Comparison of ENCODE assay signal across 8 cellular contexts in the genomic region with DNA sequence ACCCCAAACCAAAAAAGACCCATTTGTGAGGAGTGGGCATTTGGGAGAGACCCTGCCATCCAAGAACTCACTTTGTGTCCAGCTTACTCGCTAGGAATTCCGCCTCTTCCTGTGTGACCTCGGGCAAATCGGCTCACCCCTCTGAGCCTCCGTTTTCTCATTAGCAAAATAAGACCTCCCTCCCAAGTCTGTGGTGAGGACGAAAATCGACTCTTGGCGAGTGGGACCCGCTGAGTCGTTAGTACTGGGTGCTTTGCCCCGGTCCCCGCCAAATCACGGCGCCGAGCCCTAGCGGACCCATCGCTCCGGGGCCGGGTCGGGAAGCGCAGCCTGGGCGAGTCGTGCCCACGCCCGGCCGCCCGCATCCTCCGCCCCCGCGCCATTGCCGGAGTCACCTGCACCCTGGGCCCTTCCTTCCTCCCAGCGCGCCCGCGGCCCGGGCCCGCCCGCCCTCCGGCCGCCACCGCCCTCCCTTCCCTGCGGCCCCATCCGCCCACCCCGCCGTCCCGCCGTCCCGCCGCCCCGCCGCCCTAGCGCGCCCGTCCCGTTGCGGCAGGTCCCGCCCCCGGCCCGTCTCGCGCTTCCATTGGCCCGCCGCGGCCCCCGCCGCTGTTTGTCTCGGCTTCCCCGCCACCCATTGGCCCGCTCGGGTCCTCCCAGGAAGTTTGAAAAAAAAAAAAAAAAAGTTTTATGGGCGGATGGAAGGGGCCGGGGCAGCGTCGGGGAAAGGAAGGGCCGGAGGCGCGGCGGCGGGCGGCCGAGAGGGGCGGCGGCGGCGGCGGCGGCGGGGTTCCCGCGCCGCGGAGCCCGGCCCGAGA. TPM values are rescaled to one million over a fixed set of nuclear protein-coding genes. Genes with fewer than 3 reads are reported as not detected.
DNase-seq lines count a peak whose midpoint lies in the region; ATAC-seq and TF ChIP-seq lines count a peak whose summit lies in the region.

No MANE protein-coding gene starts in this region.

- no peaks in the 10 kb centered on the region for H3K27me3 Mint-ChIP-seq in Calu3 (ENCODE audit: unreplicated experiment)
- no peaks in the 10 kb centered on the region for H3K27me3 Mint-ChIP-seq in activated naive CD4-positive, alpha-beta T cell treated with anti-CD3 and anti-CD28 coated beads, Interleukin-2, amount 10 ng/mL, durations not matched to agents 7 days and 5 days

- H3K36me3 ChIP-seq in SK-N-MC (ENCODE audit: insufficient read depth, low read length) (no peaks in the 10 kb centered on the region), gastroesophageal sphincter (no peaks in the 10 kb centered on the region), neutrophil (peaks cover 10% of the 10 kb centered on the region)

- H3K27ac Mint-ChIP-seq in Calu3 (ENCODE audit: unreplicated experiment): peak overlapping the region; percentile 75
- H3K27ac Mint-ChIP-seq in activated naive CD4-positive, alpha-beta T cell treated with anti-CD3 and anti-CD28 coated beads, Interleukin-2, amount 10 ng/mL, durations not matched to agents 7 days and 5 days: peak overlapping the region; percentile 89

- peaks cover 0 to 89% (median 52%) of the 10 kb centered on the region in 3 donors for H3K4me1 ChIP-seq in gastroesophageal sphincter
- peaks cover 70 to 73% of the 10 kb centered on the region in 2 experiments for H3K4me1 ChIP-seq in neutrophil (ENCODE audit: control insufficient read depth in 1 of 2, insufficient read depth in 1 of 2, low read depth in 1 of 2, low read length in 1 of 2)

- intact Hi-C loops in Calu3 (cut with micrococcal nuclease; ENCODE audit: unreplicated experiment): no loop called here

- peak overlapping the region; percentile 76; the same call in 1 of the 2 replicates for H3K27ac ChIP-seq in SK-N-MC
- peak overlapping the region; percentile 92 to 97 (median 94) for H3K27ac ChIP-seq in gastroesophageal sphincter
- H3K27ac ChIP-seq in neutrophil: peak overlapping the region; percentile 96

- H3K27me3 ChIP-seq in gastroesophageal sphincter (no peaks in the 10 kb centered on the region), neutrophil (no peaks in the 10 kb centered on the region)

- no peak for TF ChIP-seq EP300 in gastroesophageal sphincter (IDR thresholded peaks at IDR 0.05)

- peaks cover 62% of the 10 kb centered on the region for H3K36me3 Mint-ChIP-seq in Calu3 (ENCODE audit: insufficient read depth, unreplicated experiment)
- H3K36me3 Mint-ChIP-seq in activated naive CD4-positive, alpha-beta T cell treated with anti-CD3 and anti-CD28 coated beads, Interleukin-2, amount 10 ng/mL, durations not matched to agents 7 days and 5 days: peaks cover 16% of the 10 kb centered on the region

- H3K9ac ChIP-seq in SK-N-MC (ENCODE audit: insufficient read length): peak overlapping the region; percentile 88

- peaks cover 60% of the 10 kb centered on the region for H3K4me1 Mint-ChIP-seq in Calu3 (ENCODE audit: low read depth, unreplicated experiment)
- peaks cover 43% of the 10 kb centered on the region for H3K4me1 Mint-ChIP-seq in activated naive CD4-positive, alpha-beta T cell treated with anti-CD3 and anti-CD28 coated beads, Interleukin-2, amount 10 ng/mL, durations not matched to agents 7 days and 5 days

- H3K9me3 Mint-ChIP-seq in Calu3 (ENCODE audit: low read depth, unreplicated experiment): no peaks in the 10 kb centered on the region
- no peaks in the 10 kb centered on the region for H3K9me3 Mint-ChIP-seq in activated naive CD4-positive, alpha-beta T cell treated with anti-CD3 and anti-CD28 coated beads, Interleukin-2, amount 10 ng/mL, durations not matched to agents 7 days and 5 days

- WGBS in gastroesophageal sphincter (ENCODE audit: low coverage in 1 of 2), 2 donors: 0% methylated on average over 5 to 8 of the region's 94 CpGs

- no TSS peak for BruUV-seq in Calu3 (replicated peaks; lab: Mats Ljungman, UMichigan)

- peak overlapping the region; percentile 87 for H3K4me3 Mint-ChIP-seq in Calu3 (ENCODE audit: low read depth, unreplicated experiment)
- H3K4me3 Mint-ChIP-seq in activated naive CD4-positive, alpha-beta T cell treated with anti-CD3 and anti-CD28 coated beads, Interleukin-2, amount 10 ng/mL, durations not matched to agents 7 days and 5 days: peak overlapping the region; percentile 94

- CTCF ChIA-PET in Calu3 (lab: Charles Lee): no interaction called here
- CTCF ChIA-PET in activated naive CD4-positive, alpha-beta T cell treated with anti-CD3 and anti-CD28 coated beads, Interleukin-2, amount 10 ng/mL, durations not matched to agents 7 days and 5 days (lab: Charles Lee): no interaction called here

- H3K4me3 ChIP-seq in SK-N-MC (peak overlapping the region; percentile 96), gastroesophageal sphincter (peak overlapping the region; percentile 94 to 95), neutrophil (ENCODE audit: low read depth in 1 of 2, low read length in 1 of 2) (peak overlapping the region; percentile 93 to 97)

- peak; percentile 92 for DNase-seq in Calu3
- DNase-seq in Kasumi-1 (lab: John Stamatoyannopoulos, UW): peak; percentile 72 to 81
- no peak for DNase-seq in SK-N-MC (ENCODE audit: low read depth, low spot score)
- peak; percentile 92 for DNase-seq in activated naive CD4-positive, alpha-beta T cell treated with anti-CD3 and anti-CD28 coated beads, Interleukin-2, amount 10 ng/mL, durations not matched to agents 7 days and 5 days
- DNase-seq in stromal cell of bone marrow (ENCODE audit: low read depth): peak; percentile 82

- ATAC-seq in GM21619 (IDR thresholded peaks at IDR 0.05; ENCODE audit: unreplicated experiment) (peak; percentile 52), gastroesophageal sphincter (peak; percentile 85)

- no peaks in the 10 kb centered on the region for H3K9me3 ChIP-seq in SK-N-MC (ENCODE audit: low read depth, low read length)
- H3K9me3 ChIP-seq in gastroesophageal sphincter: no peaks in the 10 kb centered on the region
- no peaks in the 10 kb centered on the region for H3K9me3 ChIP-seq in neutrophil

- TF ChIP-seq CTCF in Calu3 (IDR thresholded peaks at IDR 0.05; ENCODE audit: unreplicated experiment): no peak
- peak in 1 of 4 experiments; percentile 11 for TF ChIP-seq CTCF in gastroesophageal sphincter (IDR thresholded peaks at IDR 0.05)
- peak; percentile 28 for TF ChIP-seq CTCF in neutrophil (IDR thresholded peaks at IDR 0.05)

- peak; percentile 21 to 39 for TF ChIP-seq POLR2A in gastroesophageal sphincter (IDR thresholded peaks at IDR 0.05)

RNA-seq across cellular contexts. Expression of gene TRIOBP, which starts 48.9 kb away (rescaled TPM):
- total RNA-seq in Calu3 (2022): 85.3 and 86.5 TPM in 2 replicates
- 100 to 1,000 TPM; 128 to 234 (median 137) TPM for total RNA-seq in gastroesophageal sphincter

RNA-seq across cellular contexts. Expression of gene NOL12, which starts 59.6 kb away (rescaled TPM):
- total RNA-seq in Calu3 (2022): 23.7 and 26.8 TPM in 2 replicates
- total RNA-seq in gastroesophageal sphincter: 10 to 100 TPM; 16.3 to 29.1 (median 20.2) TPM
